Comparison of ENCODE assay signal across 1 cellular context in genomic region chr1:22710688-22711024, GRCh38.
TF ChIP-seq lines count a peak whose summit lies in the region.

Gene EPHB2, plus strand, starts transcription at chr1:22710839. Its CDS starts 144 bp downstream, at chr1:22710983.

TF ChIP-seq in IMR-90, 13 proteins besides CTCF, POLR2A, EP300 and RAD21 (continued from another document):
- TF ChIP-seq CHD1 (IDR thresholded peaks at IDR 0.05; ENCODE audit: low read depth, low read length) (peak; percentile 74; the same call in 1 of the 2 replicates), RFX5 (IDR thresholded peaks at IDR 0.05; ENCODE audit: low read depth, low read length) (no peak), CEBPB (IDR thresholded peaks at IDR 0.05; ENCODE audit: low read depth, low read length) (no peak), FOS (IDR thresholded peaks at IDR 0.05; ENCODE audit: low read depth, low read length) (no peak), BHLHE40 (IDR thresholded peaks at IDR 0.05; ENCODE audit: low read depth, low read length) (peak; percentile 74; the same call in 1 of the 2 replicates), MAFK (IDR thresholded peaks at IDR 0.05; ENCODE audit: low read depth, low read length) (no peak), ELK1 (IDR thresholded peaks at IDR 0.05; ENCODE audit: borderline replicate concordance, low read depth, low read length) (no peak), NFE2L2 (IDR thresholded peaks at IDR 0.05; ENCODE audit: low read depth, low read length) (no peak), SMC3 (IDR thresholded peaks at IDR 0.05; ENCODE audit: low read depth, low read length) (no peak)
